1 cellular context compared by ENCODE assay signal in the genomic region with DNA sequence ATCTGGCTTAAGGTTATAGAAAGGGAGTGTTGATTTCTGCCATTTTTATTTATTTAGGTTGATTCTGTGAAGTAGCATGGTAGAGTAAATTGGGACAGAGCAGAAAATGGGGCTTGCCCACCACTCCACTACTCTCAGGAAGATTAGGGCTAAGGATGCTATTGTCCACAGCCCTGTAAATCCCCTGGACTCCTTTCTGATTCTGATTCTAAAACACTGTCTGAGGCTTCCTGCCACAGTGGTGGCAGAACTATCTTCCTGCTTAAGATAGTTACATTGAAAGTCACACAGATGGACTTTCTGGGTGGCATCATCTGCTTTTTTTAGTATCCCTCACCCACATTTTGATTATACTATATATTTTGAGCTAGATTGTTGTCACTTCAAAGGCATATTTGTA.
TF ChIP-seq lines count a peak whose summit lies in the region.

No MANE protein-coding gene starts in this region.

TF ChIP-seq in GM12878, 131 proteins besides CTCF, POLR2A, EP300 and RAD21:
- TF ChIP-seq, protein P1, sequence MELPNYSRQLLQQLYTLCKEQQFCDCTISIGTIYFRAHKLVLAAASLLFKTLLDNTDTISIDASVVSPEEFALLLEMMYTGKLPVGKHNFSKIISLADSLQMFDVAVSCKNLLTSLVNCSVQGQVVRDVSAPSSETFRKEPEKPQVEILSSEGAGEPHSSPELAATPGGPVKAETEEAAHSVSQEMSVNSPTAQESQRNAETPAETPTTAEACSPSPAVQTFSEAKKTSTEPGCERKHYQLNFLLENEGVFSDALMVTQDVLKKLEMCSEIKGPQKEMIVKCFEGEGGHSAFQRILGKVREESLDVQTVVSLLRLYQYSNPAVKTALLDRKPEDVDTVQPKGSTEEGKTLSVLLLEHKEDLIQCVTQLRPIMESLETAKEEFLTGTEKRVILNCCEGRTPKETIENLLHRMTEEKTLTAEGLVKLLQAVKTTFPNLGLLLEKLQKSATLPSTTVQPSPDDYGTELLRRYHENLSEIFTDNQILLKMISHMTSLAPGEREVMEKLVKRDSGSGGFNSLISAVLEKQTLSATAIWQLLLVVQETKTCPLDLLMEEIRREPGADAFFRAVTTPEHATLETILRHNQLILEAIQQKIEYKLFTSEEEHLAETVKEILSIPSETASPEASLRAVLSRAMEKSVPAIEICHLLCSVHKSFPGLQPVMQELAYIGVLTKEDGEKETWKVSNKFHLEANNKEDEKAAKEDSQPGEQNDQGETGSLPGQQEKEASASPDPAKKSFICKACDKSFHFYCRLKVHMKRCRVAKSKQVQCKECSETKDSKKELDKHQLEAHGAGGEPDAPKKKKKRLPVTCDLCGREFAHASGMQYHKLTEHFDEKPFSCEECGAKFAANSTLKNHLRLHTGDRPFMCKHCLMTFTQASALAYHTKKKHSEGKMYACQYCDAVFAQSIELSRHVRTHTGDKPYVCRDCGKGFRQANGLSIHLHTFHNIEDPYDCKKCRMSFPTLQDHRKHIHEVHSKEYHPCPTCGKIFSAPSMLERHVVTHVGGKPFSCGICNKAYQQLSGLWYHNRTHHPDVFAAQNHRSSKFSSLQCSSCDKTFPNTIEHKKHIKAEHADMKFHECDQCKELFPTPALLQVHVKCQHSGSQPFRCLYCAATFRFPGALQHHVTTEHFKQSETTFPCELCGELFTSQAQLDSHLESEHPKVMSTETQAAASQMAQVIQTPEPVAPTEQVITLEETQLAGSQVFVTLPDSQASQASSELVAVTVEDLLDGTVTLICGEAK (IDR thresholded peaks at IDR 0.05; ENCODE audit: borderline replicate concordance), result no peak
- TF ChIP-seq, protein P2, sequence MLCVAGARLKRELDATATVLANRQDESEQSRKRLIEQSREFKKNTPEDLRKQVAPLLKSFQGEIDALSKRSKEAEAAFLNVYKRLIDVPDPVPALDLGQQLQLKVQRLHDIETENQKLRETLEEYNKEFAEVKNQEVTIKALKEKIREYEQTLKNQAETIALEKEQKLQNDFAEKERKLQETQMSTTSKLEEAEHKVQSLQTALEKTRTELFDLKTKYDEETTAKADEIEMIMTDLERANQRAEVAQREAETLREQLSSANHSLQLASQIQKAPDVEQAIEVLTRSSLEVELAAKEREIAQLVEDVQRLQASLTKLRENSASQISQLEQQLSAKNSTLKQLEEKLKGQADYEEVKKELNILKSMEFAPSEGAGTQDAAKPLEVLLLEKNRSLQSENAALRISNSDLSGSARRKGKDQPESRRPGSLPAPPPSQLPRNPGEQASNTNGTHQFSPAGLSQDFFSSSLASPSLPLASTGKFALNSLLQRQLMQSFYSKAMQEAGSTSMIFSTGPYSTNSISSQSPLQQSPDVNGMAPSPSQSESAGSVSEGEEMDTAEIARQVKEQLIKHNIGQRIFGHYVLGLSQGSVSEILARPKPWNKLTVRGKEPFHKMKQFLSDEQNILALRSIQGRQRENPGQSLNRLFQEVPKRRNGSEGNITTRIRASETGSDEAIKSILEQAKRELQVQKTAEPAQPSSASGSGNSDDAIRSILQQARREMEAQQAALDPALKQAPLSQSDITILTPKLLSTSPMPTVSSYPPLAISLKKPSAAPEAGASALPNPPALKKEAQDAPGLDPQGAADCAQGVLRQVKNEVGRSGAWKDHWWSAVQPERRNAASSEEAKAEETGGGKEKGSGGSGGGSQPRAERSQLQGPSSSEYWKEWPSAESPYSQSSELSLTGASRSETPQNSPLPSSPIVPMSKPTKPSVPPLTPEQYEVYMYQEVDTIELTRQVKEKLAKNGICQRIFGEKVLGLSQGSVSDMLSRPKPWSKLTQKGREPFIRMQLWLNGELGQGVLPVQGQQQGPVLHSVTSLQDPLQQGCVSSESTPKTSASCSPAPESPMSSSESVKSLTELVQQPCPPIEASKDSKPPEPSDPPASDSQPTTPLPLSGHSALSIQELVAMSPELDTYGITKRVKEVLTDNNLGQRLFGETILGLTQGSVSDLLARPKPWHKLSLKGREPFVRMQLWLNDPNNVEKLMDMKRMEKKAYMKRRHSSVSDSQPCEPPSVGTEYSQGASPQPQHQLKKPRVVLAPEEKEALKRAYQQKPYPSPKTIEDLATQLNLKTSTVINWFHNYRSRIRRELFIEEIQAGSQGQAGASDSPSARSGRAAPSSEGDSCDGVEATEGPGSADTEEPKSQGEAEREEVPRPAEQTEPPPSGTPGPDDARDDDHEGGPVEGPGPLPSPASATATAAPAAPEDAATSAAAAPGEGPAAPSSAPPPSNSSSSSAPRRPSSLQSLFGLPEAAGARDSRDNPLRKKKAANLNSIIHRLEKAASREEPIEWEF (IDR thresholded peaks at IDR 0.05; ENCODE audit: insufficient replicate concordance, low read depth, low read length), result no peak
- no peak for TF ChIP-seq TCF7 (IDR thresholded peaks at IDR 0.05; ENCODE audit: borderline replicate concordance)
- TF ChIP-seq, protein P3, sequence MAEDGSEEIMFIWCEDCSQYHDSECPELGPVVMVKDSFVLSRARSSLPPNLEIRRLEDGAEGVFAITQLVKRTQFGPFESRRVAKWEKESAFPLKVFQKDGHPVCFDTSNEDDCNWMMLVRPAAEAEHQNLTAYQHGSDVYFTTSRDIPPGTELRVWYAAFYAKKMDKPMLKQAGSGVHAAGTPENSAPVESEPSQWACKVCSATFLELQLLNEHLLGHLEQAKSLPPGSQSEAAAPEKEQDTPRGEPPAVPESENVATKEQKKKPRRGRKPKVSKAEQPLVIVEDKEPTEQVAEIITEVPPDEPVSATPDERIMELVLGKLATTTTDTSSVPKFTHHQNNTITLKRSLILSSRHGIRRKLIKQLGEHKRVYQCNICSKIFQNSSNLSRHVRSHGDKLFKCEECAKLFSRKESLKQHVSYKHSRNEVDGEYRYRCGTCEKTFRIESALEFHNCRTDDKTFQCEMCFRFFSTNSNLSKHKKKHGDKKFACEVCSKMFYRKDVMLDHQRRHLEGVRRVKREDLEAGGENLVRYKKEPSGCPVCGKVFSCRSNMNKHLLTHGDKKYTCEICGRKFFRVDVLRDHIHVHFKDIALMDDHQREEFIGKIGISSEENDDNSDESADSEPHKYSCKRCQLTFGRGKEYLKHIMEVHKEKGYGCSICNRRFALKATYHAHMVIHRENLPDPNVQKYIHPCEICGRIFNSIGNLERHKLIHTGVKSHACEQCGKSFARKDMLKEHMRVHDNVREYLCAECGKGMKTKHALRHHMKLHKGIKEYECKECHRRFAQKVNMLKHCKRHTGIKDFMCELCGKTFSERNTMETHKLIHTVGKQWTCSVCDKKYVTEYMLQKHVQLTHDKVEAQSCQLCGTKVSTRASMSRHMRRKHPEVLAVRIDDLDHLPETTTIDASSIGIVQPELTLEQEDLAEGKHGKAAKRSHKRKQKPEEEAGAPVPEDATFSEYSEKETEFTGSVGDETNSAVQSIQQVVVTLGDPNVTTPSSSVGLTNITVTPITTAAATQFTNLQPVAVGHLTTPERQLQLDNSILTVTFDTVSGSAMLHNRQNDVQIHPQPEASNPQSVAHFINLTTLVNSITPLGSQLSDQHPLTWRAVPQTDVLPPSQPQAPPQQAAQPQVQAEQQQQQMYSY (CRISPR knock-in tag; IDR thresholded peaks at IDR 0.05), result no peak
- no peak for TF ChIP-seq PAX5 (IDR thresholded peaks at IDR 0.05; ENCODE audit: borderline replicate concordance, low read depth, low read length)
- no peak for TF ChIP-seq FOXM1 (IDR thresholded peaks at IDR 0.05; ENCODE audit: low read depth, low read length)
- TF ChIP-seq BHLHE40 (IDR thresholded peaks at IDR 0.05; ENCODE audit: borderline replicate concordance in 1 of 2, low read depth in 2 of 2, low read length in 1 of 2), result no peak
- no peak for TF ChIP-seq YBX1 (IDR thresholded peaks at IDR 0.05)
- TF ChIP-seq, protein P4, sequence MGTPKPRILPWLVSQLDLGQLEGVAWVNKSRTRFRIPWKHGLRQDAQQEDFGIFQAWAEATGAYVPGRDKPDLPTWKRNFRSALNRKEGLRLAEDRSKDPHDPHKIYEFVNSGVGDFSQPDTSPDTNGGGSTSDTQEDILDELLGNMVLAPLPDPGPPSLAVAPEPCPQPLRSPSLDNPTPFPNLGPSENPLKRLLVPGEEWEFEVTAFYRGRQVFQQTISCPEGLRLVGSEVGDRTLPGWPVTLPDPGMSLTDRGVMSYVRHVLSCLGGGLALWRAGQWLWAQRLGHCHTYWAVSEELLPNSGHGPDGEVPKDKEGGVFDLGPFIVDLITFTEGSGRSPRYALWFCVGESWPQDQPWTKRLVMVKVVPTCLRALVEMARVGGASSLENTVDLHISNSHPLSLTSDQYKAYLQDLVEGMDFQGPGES (IDR thresholded peaks at IDR 0.05), result no peak
- no peak for TF ChIP-seq CBFB (IDR thresholded peaks at IDR 0.05; ENCODE audit: low read depth)
- TF ChIP-seq NR2C1 (IDR thresholded peaks at IDR 0.05), result no peak
- TF ChIP-seq GATAD2B (conservative IDR thresholded peaks at IDR 0.05; ENCODE audit: low read depth), result no peak
- TF ChIP-seq CEBPB (IDR thresholded peaks at IDR 0.05; ENCODE audit: borderline replicate concordance in 1 of 2, low read depth in 2 of 2, low read length in 2 of 2), result no peak
- TF ChIP-seq, protein P5, sequence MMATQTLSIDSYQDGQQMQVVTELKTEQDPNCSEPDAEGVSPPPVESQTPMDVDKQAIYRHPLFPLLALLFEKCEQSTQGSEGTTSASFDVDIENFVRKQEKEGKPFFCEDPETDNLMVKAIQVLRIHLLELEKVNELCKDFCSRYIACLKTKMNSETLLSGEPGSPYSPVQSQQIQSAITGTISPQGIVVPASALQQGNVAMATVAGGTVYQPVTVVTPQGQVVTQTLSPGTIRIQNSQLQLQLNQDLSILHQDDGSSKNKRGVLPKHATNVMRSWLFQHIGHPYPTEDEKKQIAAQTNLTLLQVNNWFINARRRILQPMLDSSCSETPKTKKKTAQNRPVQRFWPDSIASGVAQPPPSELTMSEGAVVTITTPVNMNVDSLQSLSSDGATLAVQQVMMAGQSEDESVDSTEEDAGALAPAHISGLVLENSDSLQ (IDR thresholded peaks at IDR 0.05), result no peak
- no peak for TF ChIP-seq POU2F2 (IDR thresholded peaks at IDR 0.05; ENCODE audit: borderline replicate concordance, low read depth, low read length)
- no peak for TF ChIP-seq PML (IDR thresholded peaks at IDR 0.05; ENCODE audit: low read length)
- no peak for TF ChIP-seq TARDBP (IDR thresholded peaks at IDR 0.05; ENCODE audit: borderline replicate concordance)
- TF ChIP-seq ZNF274 (IDR thresholded peaks at IDR 0.05; ENCODE audit: insufficient read depth, insufficient read length), result no peak
- no peak for TF ChIP-seq IKZF2 (IDR thresholded peaks at IDR 0.05)
- no peak for TF ChIP-seq NFYA (IDR thresholded peaks at IDR 0.05; ENCODE audit: borderline replicate concordance, low read depth, low read length)
